Comparison of ENCODE assay signal across 1 cellular context in genomic region chr16:75620326-75621169, GRCh38.
TF ChIP-seq lines count a peak whose summit lies in the region.

No MANE protein-coding gene starts in this region.

TF ChIP-seq in K562, 482 proteins besides CTCF, POLR2A, EP300 and RAD21 (continues in another document):
- TF ChIP-seq SPI1 (IDR thresholded peaks at IDR 0.05; ENCODE audit: borderline replicate concordance, low read depth, low read length) (peak; percentile 71; the same call in 1 of the 2 replicates), MYNN (IDR thresholded peaks at IDR 0.05) (peak; percentile 21; the same call in 1 of the 2 replicates), MYNN (CRISPR knock-in tag; IDR thresholded peaks at IDR 0.05) (no peak), CTBP1 (IDR thresholded peaks at IDR 0.05; ENCODE audit: borderline replicate concordance) (peak; percentile 80), GATA2 (CRISPR knock-in tag; IDR thresholded peaks at IDR 0.05) (peak; percentile 83), TCF3 (CRISPR knock-in tag; IDR thresholded peaks at IDR 0.05) (peak; percentile 64), TBL1XR1 (IDR thresholded peaks at IDR 0.05; ENCODE audit: low read length in 2 of 2) (0 out of 4 replicates have a peak, but pooled peaks of 1 of the 2 experiments have one; percentile 48), ESRRA (IDR thresholded peaks at IDR 0.05; ENCODE audit: borderline replicate concordance, low read depth) (peak; percentile 29; the same call in 1 of the 2 replicates), ZBTB43 (CRISPR knock-in tag; IDR thresholded peaks at IDR 0.05) (no peak), KDM2B (CRISPR knock-in tag; IDR thresholded peaks at IDR 0.05) (no peak), KLF10 (CRISPR knock-in tag; IDR thresholded peaks at IDR 0.05) (no peak), RCOR1 (IDR thresholded peaks at IDR 0.05; ENCODE audit: borderline replicate concordance in 1 of 2, low read depth in 2 of 2, low read length in 2 of 2) (peak in 1 of 2 experiments; percentile 39; a peak in 1 of 4 replicates), HCFC1 (IDR thresholded peaks at IDR 0.05; ENCODE audit: low read depth, low read length) (peak; percentile 10; the same call in 1 of the 2 replicates), MCM7 (IDR thresholded peaks at IDR 0.05) (no peak), CCNT2 (IDR thresholded peaks at IDR 0.05; ENCODE audit: borderline replicate concordance, extremely low read depth, insufficient read length, low read depth, low read length) (peak; percentile 81), FOSL1 (tag; conservative IDR thresholded peaks at IDR 0.05) (peak; percentile 52; the same call in 1 of the 2 replicates), TOE1 (IDR thresholded peaks at IDR 0.05; ENCODE audit: borderline replicate concordance) (peak; percentile 57; the same call in 1 of the 2 replicates), TOE1 (CRISPR knock-in tag; IDR thresholded peaks at IDR 0.05; ENCODE audit: borderline replicate concordance, low read depth) (no peak), ELF1 (tag; IDR thresholded peaks at IDR 0.05) (peak; percentile 33; the same call in 1 of the 2 replicates), CSDE1 (IDR thresholded peaks at IDR 0.05) (peak in 1 of 2 experiments; percentile 29; a peak in 1 of 4 replicates), C11orf30 (IDR thresholded peaks at IDR 0.05; ENCODE audit: low read depth) (peak; percentile 41), ZNF316 (IDR thresholded peaks at IDR 0.05) (peak; percentile 31; the same call in 1 of the 2 replicates), IRF2 (CRISPR knock-in tag; IDR thresholded peaks at IDR 0.05) (no peak), DACH1 (IDR thresholded peaks at IDR 0.05; ENCODE audit: partially characterized antibody) (peak; percentile 86), HDAC1 (IDR thresholded peaks at IDR 0.05) (peak in 1 of 2 experiments; percentile 50; a peak in 2 of 4 replicates), TFAP4 (CRISPR knock-in tag; IDR thresholded peaks at IDR 0.05; ENCODE audit: borderline replicate concordance) (peak; percentile 98), ZNF197 (CRISPR knock-in tag; IDR thresholded peaks at IDR 0.05; ENCODE audit: low read depth) (0 out of 2 replicates have a peak, but pooled peaks have one; percentile 4), CBFA2T3 (IDR thresholded peaks at IDR 0.05) (peak; percentile 79), SMARCB1 (IDR thresholded peaks at IDR 0.05; ENCODE audit: insufficient read length, low read depth) (peak; percentile 64), TARDBP (IDR thresholded peaks at IDR 0.05) (peak; percentile 52; the same call in 1 of the 2 replicates), ZBTB33 (CRISPR knock-in tag; IDR thresholded peaks at IDR 0.05) (peak; percentile 96), TAL1 (IDR thresholded peaks at IDR 0.05) (peak; percentile 79), E2F6 (IDR thresholded peaks at IDR 0.05; ENCODE audit: borderline replicate concordance in 1 of 2, extremely low read depth in 1 of 2, insufficient read depth in 1 of 2, insufficient read length in 1 of 2, low read depth in 1 of 2, low read length in 1 of 2, poor library complexity in 1 of 2, severe bottlenecking in 1 of 2) (peak in 1 of 2 experiments; percentile 14), PHB (CRISPR knock-in tag; IDR thresholded peaks at IDR 0.05) (no peak), RFX1 (IDR thresholded peaks at IDR 0.05) (no peak), SRSF9 (IDR thresholded peaks at IDR 0.05; ENCODE audit: borderline replicate concordance, low read depth, low read length) (no peak), ZNF431 (CRISPR knock-in tag; IDR thresholded peaks at IDR 0.05) (0 out of 2 replicates have a peak, but pooled peaks have one; percentile 19), CXXC5 (CRISPR knock-in tag; IDR thresholded peaks at IDR 0.05) (peak; percentile 41), PHTF2 (CRISPR knock-in tag; IDR thresholded peaks at IDR 0.05) (no peak), ERF (CRISPR knock-in tag; IDR thresholded peaks at IDR 0.05) (0 out of 2 replicates have a peak, but pooled peaks have one; percentile 24)
- TF ChIP-seq, protein P1, sequence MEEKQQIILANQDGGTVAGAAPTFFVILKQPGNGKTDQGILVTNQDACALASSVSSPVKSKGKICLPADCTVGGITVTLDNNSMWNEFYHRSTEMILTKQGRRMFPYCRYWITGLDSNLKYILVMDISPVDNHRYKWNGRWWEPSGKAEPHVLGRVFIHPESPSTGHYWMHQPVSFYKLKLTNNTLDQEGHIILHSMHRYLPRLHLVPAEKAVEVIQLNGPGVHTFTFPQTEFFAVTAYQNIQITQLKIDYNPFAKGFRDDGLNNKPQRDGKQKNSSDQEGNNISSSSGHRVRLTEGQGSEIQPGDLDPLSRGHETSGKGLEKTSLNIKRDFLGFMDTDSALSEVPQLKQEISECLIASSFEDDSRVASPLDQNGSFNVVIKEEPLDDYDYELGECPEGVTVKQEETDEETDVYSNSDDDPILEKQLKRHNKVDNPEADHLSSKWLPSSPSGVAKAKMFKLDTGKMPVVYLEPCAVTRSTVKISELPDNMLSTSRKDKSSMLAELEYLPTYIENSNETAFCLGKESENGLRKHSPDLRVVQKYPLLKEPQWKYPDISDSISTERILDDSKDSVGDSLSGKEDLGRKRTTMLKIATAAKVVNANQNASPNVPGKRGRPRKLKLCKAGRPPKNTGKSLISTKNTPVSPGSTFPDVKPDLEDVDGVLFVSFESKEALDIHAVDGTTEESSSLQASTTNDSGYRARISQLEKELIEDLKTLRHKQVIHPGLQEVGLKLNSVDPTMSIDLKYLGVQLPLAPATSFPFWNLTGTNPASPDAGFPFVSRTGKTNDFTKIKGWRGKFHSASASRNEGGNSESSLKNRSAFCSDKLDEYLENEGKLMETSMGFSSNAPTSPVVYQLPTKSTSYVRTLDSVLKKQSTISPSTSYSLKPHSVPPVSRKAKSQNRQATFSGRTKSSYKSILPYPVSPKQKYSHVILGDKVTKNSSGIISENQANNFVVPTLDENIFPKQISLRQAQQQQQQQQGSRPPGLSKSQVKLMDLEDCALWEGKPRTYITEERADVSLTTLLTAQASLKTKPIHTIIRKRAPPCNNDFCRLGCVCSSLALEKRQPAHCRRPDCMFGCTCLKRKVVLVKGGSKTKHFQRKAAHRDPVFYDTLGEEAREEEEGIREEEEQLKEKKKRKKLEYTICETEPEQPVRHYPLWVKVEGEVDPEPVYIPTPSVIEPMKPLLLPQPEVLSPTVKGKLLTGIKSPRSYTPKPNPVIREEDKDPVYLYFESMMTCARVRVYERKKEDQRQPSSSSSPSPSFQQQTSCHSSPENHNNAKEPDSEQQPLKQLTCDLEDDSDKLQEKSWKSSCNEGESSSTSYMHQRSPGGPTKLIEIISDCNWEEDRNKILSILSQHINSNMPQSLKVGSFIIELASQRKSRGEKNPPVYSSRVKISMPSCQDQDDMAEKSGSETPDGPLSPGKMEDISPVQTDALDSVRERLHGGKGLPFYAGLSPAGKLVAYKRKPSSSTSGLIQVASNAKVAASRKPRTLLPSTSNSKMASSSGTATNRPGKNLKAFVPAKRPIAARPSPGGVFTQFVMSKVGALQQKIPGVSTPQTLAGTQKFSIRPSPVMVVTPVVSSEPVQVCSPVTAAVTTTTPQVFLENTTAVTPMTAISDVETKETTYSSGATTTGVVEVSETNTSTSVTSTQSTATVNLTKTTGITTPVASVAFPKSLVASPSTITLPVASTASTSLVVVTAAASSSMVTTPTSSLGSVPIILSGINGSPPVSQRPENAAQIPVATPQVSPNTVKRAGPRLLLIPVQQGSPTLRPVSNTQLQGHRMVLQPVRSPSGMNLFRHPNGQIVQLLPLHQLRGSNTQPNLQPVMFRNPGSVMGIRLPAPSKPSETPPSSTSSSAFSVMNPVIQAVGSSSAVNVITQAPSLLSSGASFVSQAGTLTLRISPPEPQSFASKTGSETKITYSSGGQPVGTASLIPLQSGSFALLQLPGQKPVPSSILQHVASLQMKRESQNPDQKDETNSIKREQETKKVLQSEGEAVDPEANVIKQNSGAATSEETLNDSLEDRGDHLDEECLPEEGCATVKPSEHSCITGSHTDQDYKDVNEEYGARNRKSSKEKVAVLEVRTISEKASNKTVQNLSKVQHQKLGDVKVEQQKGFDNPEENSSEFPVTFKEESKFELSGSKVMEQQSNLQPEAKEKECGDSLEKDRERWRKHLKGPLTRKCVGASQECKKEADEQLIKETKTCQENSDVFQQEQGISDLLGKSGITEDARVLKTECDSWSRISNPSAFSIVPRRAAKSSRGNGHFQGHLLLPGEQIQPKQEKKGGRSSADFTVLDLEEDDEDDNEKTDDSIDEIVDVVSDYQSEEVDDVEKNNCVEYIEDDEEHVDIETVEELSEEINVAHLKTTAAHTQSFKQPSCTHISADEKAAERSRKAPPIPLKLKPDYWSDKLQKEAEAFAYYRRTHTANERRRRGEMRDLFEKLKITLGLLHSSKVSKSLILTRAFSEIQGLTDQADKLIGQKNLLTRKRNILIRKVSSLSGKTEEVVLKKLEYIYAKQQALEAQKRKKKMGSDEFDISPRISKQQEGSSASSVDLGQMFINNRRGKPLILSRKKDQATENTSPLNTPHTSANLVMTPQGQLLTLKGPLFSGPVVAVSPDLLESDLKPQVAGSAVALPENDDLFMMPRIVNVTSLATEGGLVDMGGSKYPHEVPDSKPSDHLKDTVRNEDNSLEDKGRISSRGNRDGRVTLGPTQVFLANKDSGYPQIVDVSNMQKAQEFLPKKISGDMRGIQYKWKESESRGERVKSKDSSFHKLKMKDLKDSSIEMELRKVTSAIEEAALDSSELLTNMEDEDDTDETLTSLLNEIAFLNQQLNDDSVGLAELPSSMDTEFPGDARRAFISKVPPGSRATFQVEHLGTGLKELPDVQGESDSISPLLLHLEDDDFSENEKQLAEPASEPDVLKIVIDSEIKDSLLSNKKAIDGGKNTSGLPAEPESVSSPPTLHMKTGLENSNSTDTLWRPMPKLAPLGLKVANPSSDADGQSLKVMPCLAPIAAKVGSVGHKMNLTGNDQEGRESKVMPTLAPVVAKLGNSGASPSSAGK (IDR thresholded peaks at IDR 0.05): 0 out of 2 replicates have a peak, but pooled peaks have one; percentile 51
- TF ChIP-seq, protein P2, sequence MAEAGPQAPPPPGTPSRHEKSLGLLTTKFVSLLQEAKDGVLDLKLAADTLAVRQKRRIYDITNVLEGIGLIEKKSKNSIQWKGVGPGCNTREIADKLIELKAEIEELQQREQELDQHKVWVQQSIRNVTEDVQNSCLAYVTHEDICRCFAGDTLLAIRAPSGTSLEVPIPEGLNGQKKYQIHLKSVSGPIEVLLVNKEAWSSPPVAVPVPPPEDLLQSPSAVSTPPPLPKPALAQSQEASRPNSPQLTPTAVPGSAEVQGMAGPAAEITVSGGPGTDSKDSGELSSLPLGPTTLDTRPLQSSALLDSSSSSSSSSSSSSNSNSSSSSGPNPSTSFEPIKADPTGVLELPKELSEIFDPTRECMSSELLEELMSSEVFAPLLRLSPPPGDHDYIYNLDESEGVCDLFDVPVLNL (CRISPR knock-in tag; IDR thresholded peaks at IDR 0.05; ENCODE audit: low read depth): no peak
- TF ChIP-seq, protein P3, sequence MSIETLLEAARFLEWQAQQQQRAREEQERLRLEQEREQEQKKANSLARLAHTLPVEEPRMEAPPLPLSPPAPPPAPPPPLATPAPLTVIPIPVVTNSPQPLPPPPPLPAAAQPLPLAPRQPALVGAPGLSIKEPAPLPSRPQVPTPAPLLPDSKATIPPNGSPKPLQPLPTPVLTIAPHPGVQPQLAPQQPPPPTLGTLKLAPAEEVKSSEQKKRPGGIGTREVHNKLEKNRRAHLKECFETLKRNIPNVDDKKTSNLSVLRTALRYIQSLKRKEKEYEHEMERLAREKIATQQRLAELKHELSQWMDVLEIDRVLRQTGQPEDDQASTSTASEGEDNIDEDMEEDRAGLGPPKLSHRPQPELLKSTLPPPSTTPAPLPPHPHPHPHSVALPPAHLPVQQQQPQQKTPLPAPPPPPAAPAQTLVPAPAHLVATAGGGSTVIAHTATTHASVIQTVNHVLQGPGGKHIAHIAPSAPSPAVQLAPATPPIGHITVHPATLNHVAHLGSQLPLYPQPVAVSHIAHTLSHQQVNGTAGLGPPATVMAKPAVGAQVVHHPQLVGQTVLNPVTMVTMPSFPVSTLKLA (conservative IDR thresholded peaks at IDR 0.05): peak; percentile 48 to 55; a peak in 3 of 4 replicates
- TF ChIP-seq, protein P4, sequence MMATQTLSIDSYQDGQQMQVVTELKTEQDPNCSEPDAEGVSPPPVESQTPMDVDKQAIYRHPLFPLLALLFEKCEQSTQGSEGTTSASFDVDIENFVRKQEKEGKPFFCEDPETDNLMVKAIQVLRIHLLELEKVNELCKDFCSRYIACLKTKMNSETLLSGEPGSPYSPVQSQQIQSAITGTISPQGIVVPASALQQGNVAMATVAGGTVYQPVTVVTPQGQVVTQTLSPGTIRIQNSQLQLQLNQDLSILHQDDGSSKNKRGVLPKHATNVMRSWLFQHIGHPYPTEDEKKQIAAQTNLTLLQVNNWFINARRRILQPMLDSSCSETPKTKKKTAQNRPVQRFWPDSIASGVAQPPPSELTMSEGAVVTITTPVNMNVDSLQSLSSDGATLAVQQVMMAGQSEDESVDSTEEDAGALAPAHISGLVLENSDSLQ (IDR thresholded peaks at IDR 0.05): peak; percentile 56; the same call in 1 of the 2 replicates
